Comparison of ENCODE assay signal across 1 cellular context in the genomic region with DNA sequence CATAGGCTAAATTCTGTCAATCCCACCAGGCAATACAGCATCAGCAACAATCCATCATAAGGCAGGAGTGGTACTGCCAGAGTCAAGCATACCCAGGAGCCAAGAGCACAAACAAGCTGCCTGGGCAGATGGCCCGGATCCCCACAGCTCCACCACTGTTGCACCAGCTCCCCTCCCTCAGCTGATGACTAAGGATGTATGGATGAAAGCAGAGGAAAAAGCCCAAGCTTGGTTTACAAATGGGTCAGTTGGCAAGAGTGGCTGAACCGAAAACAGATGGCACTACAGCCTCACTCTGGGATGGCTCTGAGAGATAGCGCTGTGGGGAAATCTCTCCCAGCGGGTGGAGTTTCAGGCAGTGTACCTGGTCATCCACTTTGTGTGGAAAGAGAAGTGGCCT.
TF ChIP-seq lines count a peak whose summit lies in the region.

No MANE protein-coding gene starts in this region.

TF ChIP-seq in IMR-90, 13 proteins besides CTCF, POLR2A, EP300 and RAD21:
- no peak for TF ChIP-seq NFE2L2 (IDR thresholded peaks at IDR 0.05; ENCODE audit: low read depth, low read length)
- no peak for TF ChIP-seq BHLHE40 (IDR thresholded peaks at IDR 0.05; ENCODE audit: low read depth, low read length)
- no peak for TF ChIP-seq MXI1 (IDR thresholded peaks at IDR 0.05; ENCODE audit: borderline replicate concordance, low read depth, low read length)
